Comparison of ENCODE assay signal across 8 cellular contexts in genomic region chr6:124962617-124963415, GRCh38. TPM values are rescaled to one million over a fixed set of nuclear protein-coding genes. Genes with fewer than 3 reads are reported as not detected.
DNase-seq lines count a peak whose midpoint lies in the region; ATAC-seq lines count a peak whose summit lies in the region.

No MANE protein-coding gene starts in this region.

- H3K27me3 Mint-ChIP-seq in activated CD4-positive, alpha-beta T cell treated with anti-CD3 and anti-CD28 coated beads, Interleukin-2, amount 10 ng/mL, durations not matched to agents 24 days and 14 days = peaks cover 51% of the 10 kb centered on the region

- H3K9me3 Mint-ChIP-seq in activated CD4-positive, alpha-beta T cell treated with anti-CD3 and anti-CD28 coated beads, Interleukin-2, amount 10 ng/mL, durations not matched to agents 24 days and 14 days = no peaks in the 10 kb centered on the region

- peak overlapping the region; percentile 73 for H3K27ac Mint-ChIP-seq in activated CD4-positive, alpha-beta T cell treated with anti-CD3 and anti-CD28 coated beads, Interleukin-2, amount 10 ng/mL, durations not matched to agents 24 days and 14 days

- H3K4me3 Mint-ChIP-seq in activated CD4-positive, alpha-beta T cell treated with anti-CD3 and anti-CD28 coated beads, Interleukin-2, amount 10 ng/mL, durations not matched to agents 24 days and 14 days = peak overlapping the region; percentile 73

- peaks cover 14% of the 10 kb centered on the region for H3K4me1 Mint-ChIP-seq in activated CD4-positive, alpha-beta T cell treated with anti-CD3 and anti-CD28 coated beads, Interleukin-2, amount 10 ng/mL, durations not matched to agents 24 days and 14 days

- no peak for ATAC-seq in HG02642 (IDR thresholded peaks at IDR 0.05; ENCODE audit: poor library complexity, unreplicated experiment)

- no peaks in the 10 kb centered on the region for H3K36me3 Mint-ChIP-seq in activated CD4-positive, alpha-beta T cell treated with anti-CD3 and anti-CD28 coated beads, Interleukin-2, amount 10 ng/mL, durations not matched to agents 24 days and 14 days (ENCODE audit: low read depth)

- intact Hi-C loops in activated CD4-positive, alpha-beta T cell treated with anti-CD3 and anti-CD28 coated beads, Interleukin-2, amount 10 ng/mL, durations not matched to agents 24 days and 14 days (cut with micrococcal nuclease) = loop anchor here (10.0 kb wide), 1 partner anchor 152 kb away; no protein-coding TSS in a partner anchor
- intact Hi-C loops in posterior cingulate gyrus (cut with DNase I) = loop anchor here (5.0 to 10.0 kb wide), 3 partner anchors 52 to 342 kb away; partner anchors contain the start of gene HDDC2

- peak; percentile 63 for DNase-seq in activated CD4-positive, alpha-beta T cell treated with anti-CD3 and anti-CD28 coated beads, Interleukin-2, amount 10 ng/mL, durations not matched to agents 24 days and 14 days
- DNase-seq in activated CD4-positive, alpha-beta T cell treated with anti-CD3 and anti-CD28 coated beads for 1 hour = no peak
- DNase-seq in LoVo (ENCODE audit: low spot score) = peak; percentile 22
- DNase-seq in astrocyte of the hippocampus (ENCODE audit: low read depth, low spot score) = peak; percentile 71
- peak; percentile 34 to 68 for DNase-seq in hippocampal formation (lab: John Stamatoyannopoulos, UW)
- peak in 9 of 10 donors; percentile 37 to 91 (median 56) for DNase-seq in posterior cingulate gyrus
- DNase-seq in NCI-H1694 treated with DMSO at 0.1 percent for 48 hours (lab: John Stamatoyannopoulos, UW) = no peak

RNA-seq across cellular contexts. Expression of gene RNF217, which starts 0.6 kb away (rescaled TPM):
- 0.72 and 1.2 TPM in 2 replicates for total RNA-seq in activated CD4-positive, alpha-beta T cell treated with anti-CD3 and anti-CD28 coated beads, Interleukin-2, amount 10 ng/mL, durations not matched to agents 24 days and 14 days

Comparison
In these comparisons a context has a peak if more than half of its experiments do, and no peak if none do; other contexts are left out.
1. DNase-seq: peak in activated CD4-positive, alpha-beta T cell treated with anti-CD3 and anti-CD28 coated beads, Interleukin-2, amount 10 ng/mL, durations not matched to agents 24 days and 14 days (single experiment), LoVo (single experiment), astrocyte of the hippocampus (single experiment), hippocampal formation (2 of 2) and posterior cingulate gyrus (9 of 10); none in activated CD4-positive, alpha-beta T cell treated with anti-CD3 and anti-CD28 coated beads for 1 hour (single experiment) and NCI-H1694 treated with DMSO at 0.1 percent for 48 hours (single experiment).